17 cellular contexts compared by ENCODE assay signal in the genomic region with DNA sequence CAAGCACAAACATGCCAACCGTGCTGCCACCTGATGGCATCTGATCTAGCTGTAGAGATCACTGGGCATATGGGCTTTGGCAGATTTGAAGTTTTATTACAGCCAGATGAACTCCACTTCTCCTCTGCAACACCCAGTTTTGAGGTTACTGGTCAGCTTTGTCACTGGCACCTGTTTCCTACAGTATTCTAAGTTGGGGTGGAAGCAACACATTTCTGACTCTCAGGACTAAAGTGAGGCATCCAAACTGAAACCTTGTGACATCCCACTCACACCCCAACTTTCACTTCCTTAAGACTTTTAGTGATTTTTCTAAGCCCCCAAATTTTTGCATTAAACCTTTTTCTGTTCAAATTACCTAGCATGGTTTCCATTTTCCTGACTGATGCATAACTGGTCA.
DNase-seq lines count a peak whose midpoint lies in the region; ATAC-seq, FAIRE-seq and TF ChIP-seq lines count a peak whose summit lies in the region.
"Had no signal": no experiment of that assay in that cellular context is flagged by ENCODE, and none has a peak within 500 bp of the region (broad histone marks: within the 10 kb centered on the region; RNA-seq: fewer than 3 reads in every experiment).

No MANE protein-coding gene starts in this region.

- no peak overlapping the region for H3K27ac ChIP-seq in GM12878 (ENCODE audit: control insufficient read depth, insufficient read depth)
- H3K27ac ChIP-seq in HepG2 (ENCODE audit: extremely low read length, insufficient read depth, low read length) = no peak overlapping the region
- H3K27ac ChIP-seq: esophagus muscularis mucosa, prostate gland, SK-N-MC had no signal

- intact Hi-C loops in GM12878 (cut with micrococcal nuclease; ENCODE audit: unreplicated experiment) = loop anchor here (2.0 kb wide), 1 partner anchor 79 kb away; no protein-coding TSS in a partner anchor
- intact Hi-C loops in activated naive CD4-positive, alpha-beta T cell treated with anti-CD3 and anti-CD28 coated beads for 36 hours (cut with micrococcal nuclease) = no loop called here
- intact Hi-C loops in HepG2 (cut with micrococcal nuclease; ENCODE audit: unreplicated experiment) = no loop called here

- no peaks in the 10 kb centered on the region for H3K27me3 ChIP-seq in GM12878 (replicated peaks in 1 of 2; ENCODE audit: control insufficient read depth in 2 of 2, insufficient read depth in 2 of 2, low read length in 1 of 2)
- no peaks in the 10 kb centered on the region; a peak in 1 of 5 replicates for H3K27me3 ChIP-seq in HepG2 (ENCODE audit: control insufficient read depth in 1 of 2, insufficient read depth in 2 of 2, low read length in 2 of 2)
- H3K27me3 ChIP-seq: esophagus muscularis mucosa had no signal

- no peak overlapping the region for H3K4me2 ChIP-seq in GM12878 (ENCODE audit: control insufficient read depth, insufficient read depth)
- H3K4me2 ChIP-seq in HepG2 (ENCODE audit: low read depth, low read length) = no peak overlapping the region

- H3K4me3 Mint-ChIP-seq in activated naive CD4-positive, alpha-beta T cell treated with anti-CD3 and anti-CD28 coated beads for 36 hours = no peak overlapping the region
- H3K4me3 Mint-ChIP-seq: central memory CD8-positive, alpha-beta T cell; memory B cell had no signal

- TF ChIP-seq RAD21 in GM12878 (IDR thresholded peaks at IDR 0.05; ENCODE audit: insufficient read depth, low read depth, low read length) (no peak), HepG2 (CRISPR knock-in tag; IDR thresholded peaks at IDR 0.05) (no peak)

- TF ChIP-seq CTCF in GM12878 (IDR thresholded peaks at IDR 0.05 in 2 of 3, conservative IDR thresholded peaks at IDR 0.05 in 1 of 3; ENCODE audit: control insufficient read depth in 2 of 3, extremely low read depth in 1 of 3, insufficient read depth in 1 of 3, low read depth in 3 of 3, low read length in 3 of 3) = no peak
- TF ChIP-seq CTCF in HepG2 (CRISPR knock-in tag; IDR thresholded peaks at IDR 0.05) = no peak

- H3K4me3 ChIP-seq in GM12878 = no peak overlapping the region
- no peak overlapping the region for H3K4me3 ChIP-seq in HepG2 (replicated peaks in 1 of 3; ENCODE audit: insufficient read depth in 1 of 3, low read depth in 2 of 3, low read length in 3 of 3)
- H3K4me3 ChIP-seq: esophagus muscularis mucosa, prostate gland, SK-N-MC had no signal

- SMC1A ChIA-PET in GM12878 (lab: Charles Lee; ENCODE audit: uncharacterized antibody, unreplicated experiment) = interaction anchor here (1.1 to 1.9 kb wide), 5 partner anchors 9 to 116 kb away, joined by 3 to 10 read pairs (median 8); a partner anchor contains a TSS

- CTCF ChIA-PET in GM12878 (lab: Yijun Ruan, JAX) (interaction anchor here (0.6 to 1.9 kb wide), 8 partner anchors 9 to 774 kb away, joined by 3 to 7 read pairs (median 4); a partner anchor contains a TSS), HepG2 (lab: Yijun Ruan, JAX; ENCODE audit: low intra/inter-chr PET ratio, low total read pairs) (no interaction called here)
- CTCF ChIA-PET in activated naive CD4-positive, alpha-beta T cell treated with anti-CD3 and anti-CD28 coated beads for 36 hours (lab: Charles Lee) = interaction anchor here (0.6 kb wide), 1 partner anchor 488 kb away, joined by 3 read pairs; no protein-coding TSS in a partner anchor

- H3K36me3 ChIP-seq in GM12878 (ENCODE audit: control insufficient read depth in 2 of 2, insufficient read depth in 2 of 2, low read length in 1 of 2) (no peaks in the 10 kb centered on the region), HepG2 (replicated peaks in 1 of 2; ENCODE audit: control insufficient read depth in 1 of 2, insufficient read depth in 2 of 2, low read length in 2 of 2) (no peaks in the 10 kb centered on the region)
- H3K36me3 ChIP-seq: esophagus muscularis mucosa, prostate gland had no signal

- H3K36me3 Mint-ChIP-seq in activated naive CD4-positive, alpha-beta T cell treated with anti-CD3 and anti-CD28 coated beads for 36 hours (ENCODE audit: low read depth) = no peaks in the 10 kb centered on the region
- H3K36me3 Mint-ChIP-seq: memory B cell had no signal

- no peak overlapping the region for H3K27ac Mint-ChIP-seq in activated naive CD4-positive, alpha-beta T cell treated with anti-CD3 and anti-CD28 coated beads for 36 hours
- H3K27ac Mint-ChIP-seq: memory B cell had no signal

- H3K9me3 ChIP-seq in GM12878 (replicated peaks; ENCODE audit: control insufficient read depth, insufficient read depth, low read length) (no peaks in the 10 kb centered on the region), HepG2 (ENCODE audit: low read length) (no peaks in the 10 kb centered on the region)
- H3K9me3 ChIP-seq: esophagus muscularis mucosa, prostate gland had no signal

- peaks cover 5% of the 10 kb centered on the region for H3K9me3 Mint-ChIP-seq in activated naive CD4-positive, alpha-beta T cell treated with anti-CD3 and anti-CD28 coated beads for 36 hours

- POLR2A ChIA-PET in GM12878 (lab: Charles Lee) = no interaction called here
- POLR2A ChIA-PET in HepG2 (lab: Yijun Ruan, JAX) = no interaction called here

- BruUV-seq in GM12878 (replicated peaks; lab: Mats Ljungman, UMichigan) = no TSS peak
- BruUV-seq in HepG2 (replicated peaks; lab: Mats Ljungman, UMichigan) = no TSS peak

- no peaks in the 10 kb centered on the region for H3K4me1 Mint-ChIP-seq in activated naive CD4-positive, alpha-beta T cell treated with anti-CD3 and anti-CD28 coated beads for 36 hours (ENCODE audit: low read depth)
- H3K4me1 Mint-ChIP-seq: central memory CD8-positive, alpha-beta T cell; memory B cell had no signal

- in situ Hi-C loops in GM12878 (cut with MboI) = no loop called here
- in situ Hi-C loops in HepG2 (cut with HindIII; ENCODE audit: extremely low pct_ligation_motif_present, low pct_unique_long_range_greater_than_20kb) = no loop called here

- RAD21 ChIA-PET in GM12878 (lab: Charles Lee; ENCODE audit: unreplicated experiment) = no interaction called here

- peak; percentile 31 for FAIRE-seq in GM12878 (lab: Jason Lieb, UNC)
- no peak for FAIRE-seq in HepG2 (lab: Jason Lieb, UNC)

- H2AFZ ChIP-seq in GM12878 (ENCODE audit: control insufficient read depth, low read depth, low read length) (no peak overlapping the region), HepG2 (ENCODE audit: low read length) (no peak overlapping the region)

- no peak for TF ChIP-seq POLR2A in GM12878 (IDR thresholded peaks at IDR 0.05; ENCODE audit: low read depth, low read length)
- TF ChIP-seq POLR2A in HepG2 (IDR thresholded peaks at IDR 0.05; ENCODE audit: insufficient read depth in 1 of 2, low read depth in 2 of 2, low read length in 2 of 2) = no peak

- no peaks in the 10 kb centered on the region for H3K27me3 Mint-ChIP-seq in activated naive CD4-positive, alpha-beta T cell treated with anti-CD3 and anti-CD28 coated beads for 36 hours (ENCODE audit: low read depth)
- H3K27me3 Mint-ChIP-seq: central memory CD8-positive, alpha-beta T cell; memory B cell had no signal

- DNase-seq in GM12878 (ENCODE audit: low read depth, low spot score) = peak; percentile 45
- DNase-seq in activated naive CD4-positive, alpha-beta T cell treated with anti-CD3 and anti-CD28 coated beads for 36 hours = no peak
- no peak for DNase-seq in HepG2 (ENCODE audit: low spot score)
- no peak for DNase-seq in NOMO-1 (lab: John Stamatoyannopoulos, UW; ENCODE audit: unreplicated experiment in 2 of 2)
- DNase-seq in pons (ENCODE audit: low spot score) = no peak
- DNase-seq: activated CD4-positive, CD25-positive, alpha-beta regulatory T cell; activated effector memory CD4-positive, alpha-beta T cell treated with anti-CD3 and anti-CD28 coated beads, Interleukin-2, amount 50 U/mL, for 16 hours; NCI-H774; stimulated activated CD4-positive, alpha-beta T cell treated with anti-CD3 and anti-CD28 coated beads, Interleukin-4, amount 100 ng/mL, for 4 hours had no signal

- H3K79me2 ChIP-seq in GM12878 (ENCODE audit: control insufficient read depth, insufficient read depth, low read length) (no peaks in the 10 kb centered on the region), HepG2 (ENCODE audit: insufficient read depth, low read length) (no peaks in the 10 kb centered on the region)

- H3K4me1 ChIP-seq in GM12878 (ENCODE audit: control insufficient read depth, insufficient read depth, low read length) (no peaks in the 10 kb centered on the region), HepG2 (ENCODE audit: insufficient read depth, low read length) (no peaks in the 10 kb centered on the region)
- H3K4me1 ChIP-seq: esophagus muscularis mucosa, prostate gland had no signal

- no peak overlapping the region for H3K9ac ChIP-seq in GM12878 (ENCODE audit: control insufficient read depth, insufficient read depth, low read length)
- no peak overlapping the region for H3K9ac ChIP-seq in HepG2 (ENCODE audit: insufficient read depth, low read depth, low read length)

- ATAC-seq in GM19035 (IDR thresholded peaks at IDR 0.05; ENCODE audit: unreplicated experiment) = peak; percentile 74
- peak; percentile 85 for ATAC-seq in GM21737 (IDR thresholded peaks at IDR 0.05; ENCODE audit: unreplicated experiment)
- ATAC-seq in HG03159 (IDR thresholded peaks at IDR 0.05; ENCODE audit: unreplicated experiment) = peak; percentile 92
- peak; percentile 95 for ATAC-seq in GM12878
- ATAC-seq in HepG2 = no peak

- TF ChIP-seq EP300 in GM12878 (IDR thresholded peaks at IDR 0.05; ENCODE audit: borderline replicate concordance in 1 of 2, control insufficient read depth in 1 of 2, low read depth in 2 of 2, low read length in 2 of 2) (peak; percentile 63 to 74; a peak in 2 of 4 replicates), HepG2 (IDR thresholded peaks at IDR 0.05; ENCODE audit: low read depth in 2 of 2, low read length in 2 of 2) (no peak), HepG2 (CRISPR knock-in tag; IDR thresholded peaks at IDR 0.05; ENCODE audit: borderline replicate concordance) (no peak)

- no peaks in the 10 kb centered on the region for H4K20me1 ChIP-seq in GM12878 (ENCODE audit: control insufficient read depth, insufficient read depth)
- no peaks in the 10 kb centered on the region for H4K20me1 ChIP-seq in HepG2 (ENCODE audit: insufficient read depth, low read length)

- WGBS in GM12878 (ENCODE audit: insufficient coverage, insufficient replicate concordance, low lambda C conversion rate, missing lambda C conversion rate) = 82% methylated on average over 1 of the region's 1 CpG
- WGBS in HepG2 (ENCODE audit: low lambda C conversion rate) = 7% methylated on average over 1 of the region's 1 CpG

TF ChIP-seq in GM12878, 131 proteins besides CTCF, POLR2A, EP300 and RAD21 (continues in another document):
- TF ChIP-seq MTA3 (IDR thresholded peaks at IDR 0.05; ENCODE audit: borderline replicate concordance, low read length) (peak; percentile 77; the same call in 1 of the 2 replicates), SPI1 (IDR thresholded peaks at IDR 0.05; ENCODE audit: borderline replicate concordance, insufficient read depth, low read depth, low read length) (peak; percentile 84), MTA2 (IDR thresholded peaks at IDR 0.05; ENCODE audit: low read depth) (no peak; the same call in 1 of the 2 replicates)

TF ChIP-seq in HepG2, 621 proteins besides CTCF, POLR2A, EP300 and RAD21 (continues in another document):
- TF ChIP-seq RAD51 (IDR thresholded peaks at IDR 0.05; ENCODE audit: borderline replicate concordance) (no peak), MAFF (IDR thresholded peaks at IDR 0.05; ENCODE audit: low read depth, low read length) (no peak), JDP2 (CRISPR knock-in tag; IDR thresholded peaks at IDR 0.05; ENCODE audit: borderline replicate concordance) (no peak), SAP130 (CRISPR knock-in tag; IDR thresholded peaks at IDR 0.05; ENCODE audit: low read depth) (no peak), MEIS2 (CRISPR knock-in tag; IDR thresholded peaks at IDR 0.05) (no peak)
